Comparison of ENCODE assay signal across 9 cellular contexts in genomic region chr2:70992945-70993688, GRCh38. TPM values are rescaled to one million over a fixed set of nuclear protein-coding genes. Genes with fewer than 3 reads are reported as not detected.
DNase-seq lines count a peak whose midpoint lies in the region; ATAC-seq and TF ChIP-seq lines count a peak whose summit lies in the region.
"Had no signal": no experiment of that assay in that cellular context is flagged by ENCODE, and none has a peak within 500 bp of the region (broad histone marks: within the 10 kb centered on the region; RNA-seq: fewer than 3 reads in every experiment).

No MANE protein-coding gene starts in this region.

- ATAC-seq in GM18868 (IDR thresholded peaks at IDR 0.05; ENCODE audit: unreplicated experiment) = no peak

- no peaks in the 10 kb centered on the region for H3K27me3 Mint-ChIP-seq in activated CD4-positive, alpha-beta T cell treated with anti-CD3 and anti-CD28 coated beads, Interleukin-2, amount 10 ng/mL, durations not matched to agents 7 days and 5 days
- H3K27me3 Mint-ChIP-seq in glutamatergic neuron (ENCODE audit: unreplicated experiment) = peaks cover 10% of the 10 kb centered on the region

- H3K27ac Mint-ChIP-seq in activated CD4-positive, alpha-beta T cell treated with anti-CD3 and anti-CD28 coated beads, Interleukin-2, amount 10 ng/mL, durations not matched to agents 7 days and 5 days = peak overlapping the region; percentile 96
- H3K27ac Mint-ChIP-seq in glutamatergic neuron (ENCODE audit: unreplicated experiment) = no peak overlapping the region

- peaks cover 21% of the 10 kb centered on the region for H3K36me3 Mint-ChIP-seq in activated CD4-positive, alpha-beta T cell treated with anti-CD3 and anti-CD28 coated beads, Interleukin-2, amount 10 ng/mL, durations not matched to agents 7 days and 5 days (ENCODE audit: low read depth)
- H3K36me3 Mint-ChIP-seq in glutamatergic neuron (ENCODE audit: unreplicated experiment) = peaks cover 5% of the 10 kb centered on the region

- peak overlapping the region; percentile 98 for H3K4me3 Mint-ChIP-seq in activated CD4-positive, alpha-beta T cell treated with anti-CD3 and anti-CD28 coated beads, Interleukin-2, amount 10 ng/mL, durations not matched to agents 7 days and 5 days
- peak overlapping the region; percentile 97 for H3K4me3 Mint-ChIP-seq in glutamatergic neuron (ENCODE audit: unreplicated experiment)

- CTCF ChIA-PET in activated CD4-positive, alpha-beta T cell treated with anti-CD3 and anti-CD28 coated beads, Interleukin-2, amount 10 ng/mL, durations not matched to agents 7 days and 5 days (lab: Charles Lee) = interaction anchor here (0.6 to 1.7 kb wide), 4 partner anchors 8 to 27 kb away, joined by 3 to 9 read pairs (median 4); partner anchors contain the start of gene ANKRD53

- peaks cover 29% of the 10 kb centered on the region for H3K4me1 Mint-ChIP-seq in activated CD4-positive, alpha-beta T cell treated with anti-CD3 and anti-CD28 coated beads, Interleukin-2, amount 10 ng/mL, durations not matched to agents 7 days and 5 days
- H3K4me1 Mint-ChIP-seq in glutamatergic neuron (ENCODE audit: low read depth, unreplicated experiment) = peaks cover 14% of the 10 kb centered on the region

- POLR2A ChIA-PET in activated CD4-positive, alpha-beta T cell treated with anti-CD3 and anti-CD28 coated beads, Interleukin-2, amount 10 ng/mL, durations not matched to agents 7 days and 5 days (lab: Charles Lee) = no interaction called here

- peak overlapping the region; percentile 79 to 91 for H3K9ac ChIP-seq in stomach smooth muscle (ENCODE audit: low read length in 2 of 2)

- DNase-seq in activated CD4-positive, alpha-beta T cell treated with anti-CD3 and anti-CD28 coated beads, Interleukin-2, amount 10 ng/mL, durations not matched to agents 7 days and 5 days = no peak
- no peak for DNase-seq in activated CD4-positive, alpha-beta T cell treated with anti-CD3 and anti-CD28 coated beads for 4 hours
- DNase-seq in glutamatergic neuron (no peak), NCI-H226 (no peak), NCI-H1694 treated with DMSO at 0.1 percent for 48 hours (lab: John Stamatoyannopoulos, UW) (no peak)

- peaks cover 24 to 35% of the 10 kb centered on the region in 2 donors for H3K36me3 ChIP-seq in stomach smooth muscle (ENCODE audit: control insufficient read depth in 2 of 2, insufficient read depth in 2 of 2, low read length in 2 of 2)

- H3K4me1 ChIP-seq in stomach smooth muscle (ENCODE audit: control insufficient read depth, insufficient read depth, low read length) = peaks cover 25% of the 10 kb centered on the region

- no peaks in the 10 kb centered on the region for H3K27me3 ChIP-seq in stomach smooth muscle (ENCODE audit: control insufficient read depth in 1 of 2, insufficient read depth in 2 of 2, low read length in 2 of 2)

- no peaks in the 10 kb centered on the region for H3K9me3 ChIP-seq in stomach smooth muscle (ENCODE audit: control insufficient read depth in 2 of 2, low read length in 2 of 2)

- no peak overlapping the region for H3K27ac ChIP-seq in stomach smooth muscle (ENCODE audit: low read length)

- H3K9me3 Mint-ChIP-seq in activated CD4-positive, alpha-beta T cell treated with anti-CD3 and anti-CD28 coated beads, Interleukin-2, amount 10 ng/mL, durations not matched to agents 7 days and 5 days = no peaks in the 10 kb centered on the region
- H3K9me3 Mint-ChIP-seq in glutamatergic neuron (ENCODE audit: unreplicated experiment) = peaks cover 4% of the 10 kb centered on the region

- TF ChIP-seq CTCF in WI38 (IDR thresholded peaks at IDR 0.05; ENCODE audit: low read depth, low read length) = no peak
- TF ChIP-seq CTCF in glutamatergic neuron (IDR thresholded peaks at IDR 0.05; ENCODE audit: partially characterized antibody, unreplicated experiment) = no peak

- peak overlapping the region; percentile 73 for H3K4me3 ChIP-seq in WI38 (ENCODE audit: low read depth, low read length)
- peak overlapping the region; percentile 84 to 93 for H3K4me3 ChIP-seq in stomach smooth muscle (ENCODE audit: low read length in 2 of 2)

RNA-seq across cellular contexts. Expression of gene TEX261, which starts 1.6 kb away (rescaled TPM):
- 10 to 100 TPM; 58.2 to 69.0 TPM for total RNA-seq in activated CD4-positive, alpha-beta T cell treated with anti-CD3 and anti-CD28 coated beads, Interleukin-2, amount 10 ng/mL, durations not matched to agents 7 days and 5 days
- 43.0 TPM for total RNA-seq in glutamatergic neuron (ENCODE audit: unreplicated experiment)

RNA-seq across cellular contexts. Expression of gene ANKRD53, which starts 14.7 kb away (rescaled TPM):
- under 1 TPM in 1 of 2 experiments, not detected in 1; 0.50 TPM for total RNA-seq in activated CD4-positive, alpha-beta T cell treated with anti-CD3 and anti-CD28 coated beads, Interleukin-2, amount 10 ng/mL, durations not matched to agents 7 days and 5 days
- total RNA-seq in glutamatergic neuron (ENCODE audit: unreplicated experiment) = 11.7 TPM

RNA-seq across cellular contexts. Expression of gene ATP6V1B1, which starts 57.4 kb away (rescaled TPM):
- total RNA-seq in activated CD4-positive, alpha-beta T cell treated with anti-CD3 and anti-CD28 coated beads, Interleukin-2, amount 10 ng/mL, durations not matched to agents 7 days and 5 days = not detected
- total RNA-seq in glutamatergic neuron (ENCODE audit: unreplicated experiment) = not detected
- total RNA-seq: pulmonary artery endothelial cell had no signal
